In the genomic region with DNA sequence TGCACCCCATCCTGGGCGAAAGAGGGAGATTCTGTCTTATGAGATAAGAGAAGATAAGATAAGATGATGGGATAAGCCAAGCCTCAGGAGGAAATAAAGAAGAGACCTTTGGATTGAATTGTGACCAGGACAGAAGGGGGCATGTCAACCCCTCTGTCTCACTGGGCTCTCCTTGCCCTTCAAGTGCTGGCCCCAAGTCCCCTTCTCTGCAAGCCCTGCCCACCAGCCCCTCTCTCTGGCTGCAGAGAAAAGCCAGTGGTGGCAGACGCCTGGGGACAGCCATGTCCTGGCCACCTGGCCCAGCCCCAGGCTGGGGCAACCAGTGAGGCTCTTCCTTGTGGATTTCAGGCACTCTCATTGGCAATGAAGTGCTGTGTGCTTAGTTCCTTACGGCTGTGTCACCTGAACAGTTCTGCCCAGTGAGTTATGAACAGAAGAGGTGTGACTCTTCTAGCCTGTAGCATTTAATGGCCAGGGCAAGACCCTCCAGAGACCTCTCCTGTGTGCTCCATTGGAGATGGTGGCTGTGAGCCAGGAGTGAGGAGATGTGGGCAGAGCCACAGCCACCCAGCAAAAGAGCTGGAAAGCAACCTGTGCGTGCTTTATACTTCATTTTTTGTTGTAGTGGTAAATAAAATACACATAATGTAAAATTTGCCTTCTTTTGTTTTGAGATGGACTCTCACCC, we compare ENCODE assay signal across 24 cellular contexts. TPM values are rescaled to one million over a fixed set of nuclear protein-coding genes. Genes with fewer than 3 reads are reported as not detected.
DNase-seq lines count a peak whose midpoint lies in the region; ATAC-seq and TF ChIP-seq lines count a peak whose summit lies in the region.
"Had no signal": no experiment of that assay in that cellular context is flagged by ENCODE, and none has a peak within 500 bp of the region (broad histone marks: within the 10 kb centered on the region; RNA-seq: fewer than 3 reads in every experiment).

No MANE protein-coding gene starts in this region.

- no peaks in the 10 kb centered on the region for H3K36me3 Mint-ChIP-seq in neural crest cell (ENCODE audit: low read depth)
- H3K36me3 Mint-ChIP-seq: CD8-positive, alpha-beta T cell had no signal

- H3K4me3 Mint-ChIP-seq in neural crest cell: no peak overlapping the region
- H3K4me3 Mint-ChIP-seq: CD8-positive, alpha-beta T cell had no signal

- DNase-seq in DMS79 (lab: John Stamatoyannopoulos, UW): peak; percentile 91
- DNase-seq in NCI-H2029 treated with DMSO at 0.1 percent for 48 hours (lab: John Stamatoyannopoulos, UW): peak; percentile 37
- peak; percentile 1 for DNase-seq in epidermal melanocyte (ENCODE audit: insufficient read length, low spot score)
- no peak for DNase-seq in neural crest cell (ENCODE audit: low read depth, low spot score)
- DNase-seq in NCI-H128 (lab: John Stamatoyannopoulos, UW; ENCODE audit: unreplicated experiment): no peak
- DNase-seq: AML-193; C1 segment of cervical spinal cord; CD8-positive, alpha-beta T cell; DMS153; GDM1; KG1; NCI-H1092 treated with DMSO at 0.1 percent for 48 hours; NCI-H146; NCI-H2081; NCI-H2171; NCI-H524 treated with DMSO at 0.1 percent for 48 hours; PC-3; RPMI8226; SIG-M5; SK-N-SH had no signal

- peak overlapping the region; percentile 52 for H3K27ac Mint-ChIP-seq in neural crest cell (ENCODE audit: unreplicated experiment)
- H3K27ac Mint-ChIP-seq: CD8-positive, alpha-beta T cell had no signal

- H3K4me1 Mint-ChIP-seq in neural crest cell: peaks cover 7% of the 10 kb centered on the region

- H3K27me3 Mint-ChIP-seq in neural crest cell (ENCODE audit: low read depth): no peaks in the 10 kb centered on the region

- no peak for ATAC-seq in HG02973 (IDR thresholded peaks at IDR 0.05; ENCODE audit: unreplicated experiment)
- ATAC-seq in HG03565 (IDR thresholded peaks at IDR 0.05; ENCODE audit: unreplicated experiment): no peak
- ATAC-seq in HG03159 (IDR thresholded peaks at IDR 0.05; ENCODE audit: unreplicated experiment): no peak
- ATAC-seq: CD8-positive, alpha-beta T cell; HepG2; PC-3 had no signal

- H3K9me3 Mint-ChIP-seq in neural crest cell: peaks cover 2% of the 10 kb centered on the region
- H3K9me3 Mint-ChIP-seq: CD8-positive, alpha-beta T cell had no signal

- no peak for TF ChIP-seq CTCF in neural crest cell (conservative IDR thresholded peaks at IDR 0.05)

RNA-seq across cellular contexts. Expression of a gene that starts 6.1 kb away (rescaled TPM):
- total RNA-seq in neural crest cell: 138 and 142 TPM in 2 replicates

RNA-seq across cellular contexts. Expression of a gene that starts 29.4 kb away (rescaled TPM):
- 115 and 123 TPM in 2 replicates for total RNA-seq in neural crest cell

Comparison
In these comparisons a context has a peak if more than half of its experiments do, and no peak if none do; other contexts are left out.
1. DNase-seq: peak in DMS79 (single experiment), NCI-H2029 treated with DMSO at 0.1 percent for 48 hours (single experiment) and epidermal melanocyte (single experiment); none in neural crest cell (single experiment) and NCI-H128 (single experiment).